In the genomic region with DNA sequence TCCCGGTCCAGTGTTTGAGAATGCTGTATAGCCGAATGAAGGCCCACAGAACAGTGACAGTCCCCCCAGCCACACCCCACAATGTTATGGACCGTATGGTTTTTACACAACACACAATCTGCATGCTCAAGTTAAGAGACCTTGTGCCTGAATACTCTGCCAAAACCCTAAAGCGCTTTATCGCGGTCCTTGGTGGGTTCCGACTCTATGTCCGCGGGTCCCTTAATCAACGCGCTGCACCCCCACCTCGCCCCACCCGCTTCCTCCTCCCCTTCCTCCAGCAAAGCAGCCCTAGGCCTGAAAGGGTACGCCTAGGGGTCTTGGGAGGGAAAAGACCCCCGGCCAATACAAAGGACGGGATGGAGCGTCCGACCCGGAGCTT, we compare ENCODE assay signal across 8 cellular contexts. TPM values are rescaled to one million over a fixed set of nuclear protein-coding genes. Genes with fewer than 3 reads are reported as not detected.
DNase-seq lines count a peak whose midpoint lies in the region; ATAC-seq and TF ChIP-seq lines count a peak whose summit lies in the region.

No MANE protein-coding gene starts in this region.

- no peaks in the 10 kb centered on the region for H3K27me3 Mint-ChIP-seq in CD4-positive, alpha-beta memory T cell
- no peaks in the 10 kb centered on the region for H3K27me3 Mint-ChIP-seq in activated T-cell treated with anti-CD3 and anti-CD28 coated beads, Interleukin-2, amount 50 U/mL, for 24 hours

- peak overlapping the region; percentile 65 for H3K27ac ChIP-seq in CD4-positive, alpha-beta memory T cell (ENCODE audit: low read depth, low read length)
- H3K27ac ChIP-seq in neutrophil (peak overlapping the region; percentile 92), aorta (ENCODE audit: low read depth in 1 of 2, low read length in 2 of 2) (peak overlapping the region; percentile 6 to 96)

- no peaks in the 10 kb centered on the region for H3K27me3 ChIP-seq in CD4-positive, alpha-beta memory T cell (ENCODE audit: insufficient read depth, low read length)
- H3K27me3 ChIP-seq in neutrophil (no peaks in the 10 kb centered on the region), aorta (ENCODE audit: control insufficient read depth in 1 of 2, insufficient read depth in 2 of 2, low read length in 1 of 2) (no peaks in the 10 kb centered on the region)

- no peaks in the 10 kb centered on the region for H3K9me3 ChIP-seq in CD4-positive, alpha-beta memory T cell (ENCODE audit: control insufficient read depth in 1 of 2, low read length in 2 of 2)
- H3K9me3 ChIP-seq in neutrophil (no peaks in the 10 kb centered on the region), aorta (ENCODE audit: control insufficient read depth, low read length) (no peaks in the 10 kb centered on the region)

- WGBS in aorta, 2 donors: 0 to 1% methylated on average over 19 of the region's 19 CpGs

- TF ChIP-seq CTCF in LNCaP clone FGC (IDR thresholded peaks at IDR 0.05; ENCODE audit: control insufficient read depth, extremely low read depth, insufficient read depth): no peak
- no peak for TF ChIP-seq CTCF in fibroblast of pulmonary artery (IDR thresholded peaks at IDR 0.05; ENCODE audit: low read length, missing control alignments)
- no peak for TF ChIP-seq CTCF in neutrophil (IDR thresholded peaks at IDR 0.05)

- H3K4me1 ChIP-seq in CD4-positive, alpha-beta memory T cell (ENCODE audit: insufficient read depth, low read length): peaks cover 54% of the 10 kb centered on the region
- peaks cover 18 to 28% of the 10 kb centered on the region in 2 experiments for H3K4me1 ChIP-seq in neutrophil (ENCODE audit: control insufficient read depth in 1 of 2, insufficient read depth in 1 of 2, low read depth in 1 of 2, low read length in 1 of 2)
- no peaks in the 10 kb centered on the region for H3K4me1 ChIP-seq in aorta (ENCODE audit: control insufficient read depth in 1 of 2, insufficient read depth in 2 of 2, low read length in 2 of 2)

- CTCF ChIA-PET in CD4-positive, alpha-beta memory T cell (lab: Charles Lee; ENCODE audit: partially characterized antibody): interaction anchor here (1.5 to 1.6 kb wide), 2 partner anchors 21 to 409 kb away, joined by 4 to 5 read pairs; a partner anchor contains a TSS

- peaks cover 33% of the 10 kb centered on the region for H3K36me3 ChIP-seq in CD4-positive, alpha-beta memory T cell (ENCODE audit: insufficient read depth, low read length)
- H3K36me3 ChIP-seq in neutrophil: peaks cover 55% of the 10 kb centered on the region
- H3K36me3 ChIP-seq in aorta (ENCODE audit: control insufficient read depth in 1 of 2, insufficient read depth in 2 of 2, low read length in 1 of 2): peaks cover 0 to 3% of the 10 kb centered on the region in 2 donors

- peak overlapping the region; percentile 92 to 100 (median 94) for H3K4me3 Mint-ChIP-seq in CD4-positive, alpha-beta memory T cell
- H3K4me3 Mint-ChIP-seq in activated T-cell treated with anti-CD3 and anti-CD28 coated beads, Interleukin-2, amount 50 U/mL, for 24 hours: peak overlapping the region; percentile 95

- peaks cover 28 to 59% (median 38%) of the 10 kb centered on the region in 4 donors for H3K4me1 Mint-ChIP-seq in CD4-positive, alpha-beta memory T cell
- H3K4me1 Mint-ChIP-seq in activated T-cell treated with anti-CD3 and anti-CD28 coated beads, Interleukin-2, amount 50 U/mL, for 24 hours (ENCODE audit: low read depth): peaks cover 47% of the 10 kb centered on the region

- peaks cover 33 to 55% of the 10 kb centered on the region in 2 donors for H3K36me3 Mint-ChIP-seq in CD4-positive, alpha-beta memory T cell
- H3K36me3 Mint-ChIP-seq in activated T-cell treated with anti-CD3 and anti-CD28 coated beads, Interleukin-2, amount 50 U/mL, for 24 hours (ENCODE audit: low read depth): peaks cover 83% of the 10 kb centered on the region

- intact Hi-C loops in CD4-positive, alpha-beta memory T cell (cut with micrococcal nuclease): loop anchor here (1.0 kb wide), 3 partner anchors 21 to 408 kb away; a partner anchor contains a TSS
- intact Hi-C loops in aorta (cut with DNase I): no loop called here

- H3K9me3 Mint-ChIP-seq in CD4-positive, alpha-beta memory T cell: no peaks in the 10 kb centered on the region
- H3K9me3 Mint-ChIP-seq in activated T-cell treated with anti-CD3 and anti-CD28 coated beads, Interleukin-2, amount 50 U/mL, for 24 hours: no peaks in the 10 kb centered on the region

- POLR2A ChIA-PET in CD4-positive, alpha-beta memory T cell (lab: Charles Lee; ENCODE audit: partially characterized antibody): interaction anchor here (0.8 to 4.5 kb wide), 15 partner anchors 9 to 408 kb away, joined by 3 to 37 read pairs (median 5); a partner anchor contains a TSS

- peak overlapping the region; percentile 82 to 100 (median 98) for H3K27ac Mint-ChIP-seq in CD4-positive, alpha-beta memory T cell
- peak overlapping the region; percentile 98 for H3K27ac Mint-ChIP-seq in activated T-cell treated with anti-CD3 and anti-CD28 coated beads, Interleukin-2, amount 50 U/mL, for 24 hours

- no peak for DNase-seq in CD4-positive, alpha-beta memory T cell
- DNase-seq in LNCaP clone FGC (ENCODE audit: low read depth) (no peak), fibroblast of pulmonary artery (ENCODE audit: low read depth) (peak; percentile 14), aorta (peak in 1 of 2 donors; percentile 55), NCI-H2171 (lab: John Stamatoyannopoulos, UW) (no peak)
- DNase-seq in activated T-cell treated with anti-CD3 and anti-CD28 coated beads, Interleukin-2, amount 50 U/mL, for 24 hours: no peak

- peak; percentile 6 for ATAC-seq in GM21515 (IDR thresholded peaks at IDR 0.05; ENCODE audit: unreplicated experiment)
- ATAC-seq in aorta (ENCODE audit: low FRiP score): peak; percentile 59

- H3K4me3 ChIP-seq in CD4-positive, alpha-beta memory T cell (ENCODE audit: low read length in 2 of 2): peak overlapping the region; percentile 76 to 89
- H3K4me3 ChIP-seq in LNCaP clone FGC (ENCODE audit: low read depth, low read length): peak overlapping the region; percentile 71
- H3K4me3 ChIP-seq in fibroblast of pulmonary artery (replicated peaks; ENCODE audit: low read depth, low read length): peak overlapping the region; percentile 93
- peak overlapping the region; percentile 88 to 90 for H3K4me3 ChIP-seq in neutrophil (ENCODE audit: low read depth in 1 of 2, low read length in 1 of 2)
- peak overlapping the region; percentile 88 to 93 for H3K4me3 ChIP-seq in aorta (ENCODE audit: low read length in 2 of 2)

RNA-seq across cellular contexts. Expression of a gene that starts 0.4 kb away (rescaled TPM):
- 10 to 100 TPM; 79.8 to 82.1 TPM for total RNA-seq in CD4-positive, alpha-beta memory T cell
- 10 to 100 TPM; 93.4 to 94.0 TPM for polyA plus RNA-seq in CD4-positive, alpha-beta memory T cell
- total RNA-seq in aorta: 10 to 100 TPM; 90.6 to 92.8 TPM
- 10 to 100 TPM; 45.3 to 48.6 TPM for polyA plus RNA-seq in aorta

RNA-seq across cellular contexts. Expression of a gene that starts 21.0 kb away (rescaled TPM):
- total RNA-seq in CD4-positive, alpha-beta memory T cell: 100 to 1,000 TPM in 1 of 2 experiments, 10 to 100 TPM in 1; 95.8 to 105 TPM
- 100 to 1,000 TPM; 157 to 243 TPM for polyA plus RNA-seq in CD4-positive, alpha-beta memory T cell
- 100 to 1,000 TPM; 117 to 122 TPM for total RNA-seq in aorta
- polyA plus RNA-seq in aorta: 100 to 1,000 TPM in 1 of 2 donors, 10 to 100 TPM in 1; 92.8 to 133 TPM
